ENCODE assay signal across 1 cellular context in genomic region chr17:3794890-3795757, GRCh38.
TF ChIP-seq lines count a peak whose summit lies in the region.

No MANE protein-coding gene starts in this region.

TF ChIP-seq in HepG2, 621 proteins besides CTCF, POLR2A, EP300 and RAD21 (continued from another document and continues in another):
- TF ChIP-seq AKNA (CRISPR knock-in tag; IDR thresholded peaks at IDR 0.05; ENCODE audit: borderline replicate concordance) = no peak
- TF ChIP-seq POLR2AphosphoS5 (IDR thresholded peaks at IDR 0.05; ENCODE audit: low read depth, low read length) = peak; percentile 37
- TF ChIP-seq GZF1 (CRISPR knock-in tag; IDR thresholded peaks at IDR 0.05) = peak; percentile 35; the same call in 1 of the 2 replicates
- peak; percentile 43; the same call in 1 of the 2 replicates for TF ChIP-seq ZBTB7B (CRISPR knock-in tag; IDR thresholded peaks at IDR 0.05)
- TF ChIP-seq ZSCAN30 (CRISPR knock-in tag; IDR thresholded peaks at IDR 0.05) = no peak
- TF ChIP-seq ZNF337 (CRISPR knock-in tag; IDR thresholded peaks at IDR 0.05; ENCODE audit: borderline replicate concordance, low read depth) = peak; percentile 19; the same call in 1 of the 2 replicates
- 0 out of 2 replicates have a peak, but pooled peaks have one; percentile 44 for TF ChIP-seq ZNF143 (CRISPR knock-in tag; IDR thresholded peaks at IDR 0.05)
- no peak for TF ChIP-seq DBP (CRISPR knock-in tag; IDR thresholded peaks at IDR 0.05; ENCODE audit: not compliant biosample characterization)
- peak; percentile 69; the same call in 1 of the 2 replicates for TF ChIP-seq ZMYM3 (CRISPR knock-in tag; IDR thresholded peaks at IDR 0.05)
- TF ChIP-seq DNMT1 (CRISPR knock-in tag; IDR thresholded peaks at IDR 0.05) = no peak; the same call in 1 of the 2 replicates
- no peak for TF ChIP-seq ATF7 (IDR thresholded peaks at IDR 0.05)
- TF ChIP-seq ATF7 (CRISPR knock-in tag; IDR thresholded peaks at IDR 0.05) = peak; percentile 22; the same call in 1 of the 2 replicates
- TF ChIP-seq HMGA1 (CRISPR knock-in tag; conservative IDR thresholded peaks at IDR 0.05) = no peak
- TF ChIP-seq ZNF18 (CRISPR knock-in tag; IDR thresholded peaks at IDR 0.05; ENCODE audit: insufficient replicate concordance) = no peak
- TF ChIP-seq ARID5B (CRISPR knock-in tag; IDR thresholded peaks at IDR 0.05) = peak; percentile 84
- TF ChIP-seq DMAP1 (CRISPR knock-in tag; IDR thresholded peaks at IDR 0.05) = peak; percentile 54; the same call in 1 of the 2 replicates
- TF ChIP-seq GABPB1 (CRISPR knock-in tag; IDR thresholded peaks at IDR 0.05) = peak; percentile 51
- TF ChIP-seq ZNF569 (CRISPR knock-in tag; IDR thresholded peaks at IDR 0.05; ENCODE audit: borderline replicate concordance) = no peak
- peak; percentile 43 for TF ChIP-seq YEATS2 (CRISPR knock-in tag; IDR thresholded peaks at IDR 0.05; ENCODE audit: borderline replicate concordance)
- peak; percentile 18 for TF ChIP-seq ZNF350 (CRISPR knock-in tag; IDR thresholded peaks at IDR 0.05; ENCODE audit: borderline replicate concordance, low read depth)
- no peak for TF ChIP-seq CEBPZ (IDR thresholded peaks at IDR 0.05; ENCODE audit: low read length)
- TF ChIP-seq PREB (CRISPR knock-in tag; IDR thresholded peaks at IDR 0.05) = 0 out of 2 replicates have a peak, but pooled peaks have one; percentile 7
- TF ChIP-seq ZNF362 (CRISPR knock-in tag; IDR thresholded peaks at IDR 0.05; ENCODE audit: borderline replicate concordance) = no peak
- TF ChIP-seq ZNF44 (CRISPR knock-in tag; IDR thresholded peaks at IDR 0.05) = no peak
- peak; percentile 14; the same call in 1 of the 2 replicates for TF ChIP-seq ZXDC (CRISPR knock-in tag; IDR thresholded peaks at IDR 0.05)
- TF ChIP-seq ZBTB33 (CRISPR knock-in tag; IDR thresholded peaks at IDR 0.05) = peak; percentile 22; the same call in 1 of the 2 replicates
- TF ChIP-seq MTA1 (CRISPR knock-in tag; IDR thresholded peaks at IDR 0.05; ENCODE audit: borderline replicate concordance) = peak; percentile 83
- TF ChIP-seq NKX3-1 (CRISPR knock-in tag; IDR thresholded peaks at IDR 0.05) = no peak
- TF ChIP-seq ZFP1 (CRISPR knock-in tag; IDR thresholded peaks at IDR 0.05) = no peak
- TF ChIP-seq HIC2 (CRISPR knock-in tag; IDR thresholded peaks at IDR 0.05; ENCODE audit: low read depth) = peak; percentile 76
